ENCODE assay signal across 19 cellular contexts in genomic region chr9:27540537-27540936, GRCh38. TPM values are rescaled to one million over a fixed set of nuclear protein-coding genes. Genes with fewer than 3 reads are reported as not detected.
DNase-seq lines count a peak whose midpoint lies in the region; ATAC-seq and TF ChIP-seq lines count a peak whose summit lies in the region.
"Had no signal": no experiment of that assay in that cellular context is flagged by ENCODE, and none has a peak within 500 bp of the region (broad histone marks: within the 10 kb centered on the region; RNA-seq: fewer than 3 reads in every experiment).

No MANE protein-coding gene starts in this region.

- H3K4me1 ChIP-seq in left lung (peaks cover 0 to 23% of the 10 kb centered on the region in 2 donors), stomach (peaks cover 14 to 57% (median 21%) of the 10 kb centered on the region in 4 donors)
- H3K4me1 ChIP-seq: SJCRH30 had no signal

- no peak for TF ChIP-seq POLR2A in stomach (IDR thresholded peaks at IDR 0.05)

- H3K36me3 ChIP-seq in left lung (peaks cover 0 to 21% of the 10 kb centered on the region in 2 donors), stomach (peaks cover 5 to 20% (median 10%) of the 10 kb centered on the region in 4 donors)
- H3K36me3 ChIP-seq: SJCRH30 had no signal

- no peaks in the 10 kb centered on the region for H3K9me3 ChIP-seq in left lung
- no peaks in the 10 kb centered on the region for H3K9me3 ChIP-seq in stomach
- H3K9me3 ChIP-seq: SJCRH30 had no signal

- CTCF ChIA-PET in HEK293T (lab: Yijun Ruan, JAX): interaction anchor here (0.5 kb wide), 1 partner anchor 15 kb away, joined by 4 read pairs; no protein-coding TSS in a partner anchor

- H3K4me3 ChIP-seq in left lung (no peak overlapping the region), stomach (no peak overlapping the region)
- H3K4me3 ChIP-seq: SJCRH30 had no signal

- TF ChIP-seq CTCF in left lung (IDR thresholded peaks at IDR 0.05): no peak
- TF ChIP-seq CTCF in stomach (IDR thresholded peaks at IDR 0.05): no peak

- H3K27me3 ChIP-seq in left lung: no peaks in the 10 kb centered on the region
- no peaks in the 10 kb centered on the region for H3K27me3 ChIP-seq in stomach
- H3K27me3 ChIP-seq: SJCRH30 had no signal

- DNase-seq in GM03348 (ENCODE audit: low spot score) (peak; percentile 9), caudate nucleus (lab: John Stamatoyannopoulos, UW) (no peak), left lung (no peak), stomach (no peak), HEK293T (ENCODE audit: extremely low spot score) (no peak), NOMO-1 (lab: John Stamatoyannopoulos, UW; ENCODE audit: unreplicated experiment in 2 of 2) (no peak), NCI-H2171 (lab: John Stamatoyannopoulos, UW) (no peak)
- DNase-seq: activated CD4-positive, CD25-positive, alpha-beta regulatory T cell; GDM1; NCI-H187 treated with DMSO at 0.1 percent for 48 hours; NCI-H510A treated with DMSO at 0.1 percent for 48 hours; retina; SJCRH30; stimulated activated CD4-positive, alpha-beta T cell treated with anti-CD3 and anti-CD28 coated beads, Interleukin-2, amount 100 ng/mL, for 24 hours had no signal

- 53 to 82% (median 74%) methylated on average over 1 of the region's 1 CpG for WGBS in stomach, 5 donors

- TF ChIP-seq EP300 in stomach (IDR thresholded peaks at IDR 0.05): no peak

- ATAC-seq in left lung: no peak
- no peak for ATAC-seq in GM18909 (IDR thresholded peaks at IDR 0.05; ENCODE audit: poor library complexity, unreplicated experiment)
- ATAC-seq: activated T-helper 17 cell treated with anti-CD3 and anti-CD28 coated beads, Interleukin-2, amount 50 U/mL, for 72 hours had no signal

- H3K27ac ChIP-seq in caudate nucleus (ENCODE audit: low read depth, low read length): peak overlapping the region; percentile 84
- H3K27ac ChIP-seq in left lung: peak overlapping the region; percentile 35 to 57
- peak overlapping the region in 4 of 5 donors; percentile 50 to 87 (median 74) for H3K27ac ChIP-seq in stomach
- H3K27ac ChIP-seq: SJCRH30 had no signal

- POLR2A ChIA-PET in HEK293T (lab: Yijun Ruan, JAX): no interaction called here

- intact Hi-C loops in left lung (cut with DNase I) (no loop called here), stomach (cut with DNase I; ENCODE audit: low total_unique reads) (no loop called here)

TF ChIP-seq in HEK293T, 16 proteins besides CTCF, POLR2A, EP300 and RAD21:
- TF ChIP-seq SP1 (IDR thresholded peaks at IDR 0.05): no peak
- TF ChIP-seq ZNF384 (IDR thresholded peaks at IDR 0.05): no peak
- TF ChIP-seq LEF1 (IDR thresholded peaks at IDR 0.05; ENCODE audit: borderline replicate concordance): no peak
- no peak for TF ChIP-seq NFRKB (IDR thresholded peaks at IDR 0.05)
- no peak for TF ChIP-seq PKNOX1 (IDR thresholded peaks at IDR 0.05)
- no peak for TF ChIP-seq FOXK2 (IDR thresholded peaks at IDR 0.05)
- no peak for TF ChIP-seq CTBP1 (IDR thresholded peaks at IDR 0.05; ENCODE audit: borderline replicate concordance)
- no peak for TF ChIP-seq L3MBTL2 (conservative IDR thresholded peaks at IDR 0.05)
- no peak for TF ChIP-seq TARDBP (IDR thresholded peaks at IDR 0.05)
- no peak for TF ChIP-seq ELF4 (IDR thresholded peaks at IDR 0.05)
- TF ChIP-seq SUZ12 (IDR thresholded peaks at IDR 0.05): no peak
- TF ChIP-seq FOXM1 (IDR thresholded peaks at IDR 0.05; ENCODE audit: borderline replicate concordance): no peak
- TF ChIP-seq HDGF (IDR thresholded peaks at IDR 0.05; ENCODE audit: borderline replicate concordance): no peak
- TF ChIP-seq ARNT (IDR thresholded peaks at IDR 0.05): no peak
- TF ChIP-seq FOXA1 (IDR thresholded peaks at IDR 0.05): no peak
- TF ChIP-seq BHLHE40 (IDR thresholded peaks at IDR 0.05; ENCODE audit: borderline replicate concordance): no peak

RNA-seq across cellular contexts. Expression of gene MOB3B, which starts 10.9 kb away (rescaled TPM):
- 10 to 100 TPM in 1 of 2 donors, 1 to 10 TPM in 1; 7.2 to 13.6 TPM for total RNA-seq in left lung
- total RNA-seq in stomach: 10 to 100 TPM in 4 of 5 donors, 1 to 10 TPM in 1; 6.4 to 32.7 (median 13.6) TPM
- polyA plus RNA-seq in stomach: 1 to 10 TPM; 4.0 to 7.2 (median 4.8) TPM

RNA-seq across cellular contexts. Expression of gene IFNK, which starts 16.4 kb away (rescaled TPM):
- total RNA-seq in left lung (not detected), stomach (not detected)
- polyA plus RNA-seq in stomach: not detected
- total RNA-seq: activated CD8-positive, alpha-beta memory T cell treated with anti-CD3 and anti-CD28 coated beads for 36 hours; activated T-helper 17 cell treated with anti-CD3 and anti-CD28 coated beads, Interleukin-2, amount 50 U/mL, for 72 hours; glomerular endothelial cell; SJCRH30 had no signal
- polyA plus RNA-seq: neural cell had no signal

RNA-seq across cellular contexts. Expression of gene C9orf72, which starts 32.7 kb away (rescaled TPM):
- total RNA-seq in left lung: 10 to 100 TPM; 17.1 to 32.4 TPM
- 10 to 100 TPM in 4 of 5 donors, 1 to 10 TPM in 1; 2.6 to 69.9 (median 12.9) TPM for total RNA-seq in stomach
- polyA plus RNA-seq in stomach: 1 to 10 TPM; 4.7 to 6.5 (median 5.9) TPM
